Comparison of ENCODE assay signal across 8 cellular contexts in genomic region chr2:182649316-182649715, GRCh38.
DNase-seq lines count a peak whose midpoint lies in the region; ATAC-seq, FAIRE-seq and TF ChIP-seq lines count a peak whose summit lies in the region.

No MANE protein-coding gene starts in this region.

- no peaks in the 10 kb centered on the region for H3K27me3 ChIP-seq in small intestine (ENCODE audit: control insufficient read depth in 2 of 2, insufficient read depth in 2 of 2, low read length in 2 of 2)

- peak; percentile 72 for TF ChIP-seq CTCF in OCI-LY7 (conservative IDR thresholded peaks at IDR 0.05; ENCODE audit: low read length)

- FAIRE-seq in small intestine (lab: Jason Lieb, UNC): no peak

- no peaks in the 10 kb centered on the region for H3K4me1 ChIP-seq in OCI-LY7 (ENCODE audit: insufficient read depth, low read length, poor library complexity, severe bottlenecking)
- no peaks in the 10 kb centered on the region for H3K4me1 ChIP-seq in small intestine (ENCODE audit: control insufficient read depth in 2 of 2, insufficient read depth in 1 of 2, low read depth in 1 of 2, low read length in 1 of 2)

- H3K9me3 ChIP-seq in OCI-LY7 (ENCODE audit: low read length) (no peaks in the 10 kb centered on the region), small intestine (ENCODE audit: control insufficient read depth, low read depth) (no peaks in the 10 kb centered on the region)

- POLR2A ChIA-PET in OCI-LY7 (lab: Charles Lee): interaction anchor here (0.5 to 1.0 kb wide), 5 partner anchors 12 to 1815 kb away, joined by 3 to 4 read pairs (median 3); no protein-coding TSS in a partner anchor

- no peak overlapping the region for H3K27ac ChIP-seq in OCI-LY7 (ENCODE audit: low read depth, low read length, poor library complexity, severe bottlenecking)
- H3K27ac ChIP-seq in small intestine (ENCODE audit: low read depth in 1 of 2, low read length in 1 of 2): no peak overlapping the region

- no peak overlapping the region for H3K4me2 ChIP-seq in OCI-LY7 (ENCODE audit: low read length)

- ATAC-seq in GM18873 (IDR thresholded peaks at IDR 0.05; ENCODE audit: low FRiP score, unreplicated experiment): no peak

- H3K4me3 ChIP-seq in OCI-LY7 (ENCODE audit: low read depth, low read length, poor library complexity, severe bottlenecking) (no peak overlapping the region), small intestine (ENCODE audit: low read depth in 1 of 2, low read length in 2 of 2) (no peak overlapping the region)

- no TSS peak for BruUV-seq in OCI-LY7 (replicated peaks; lab: Mats Ljungman, UMichigan)

- H3K36me3 ChIP-seq in OCI-LY7 (ENCODE audit: insufficient read depth, low read length): no peaks in the 10 kb centered on the region
- no peaks in the 10 kb centered on the region for H3K36me3 ChIP-seq in small intestine (ENCODE audit: control insufficient read depth in 2 of 2, insufficient read depth in 2 of 2, low read length in 2 of 2)

- H2AFZ ChIP-seq in OCI-LY7 (ENCODE audit: low read length): no peak overlapping the region

- CTCF ChIA-PET in OCI-LY7 (lab: Charles Lee; ENCODE audit: unreplicated experiment): interaction anchor here (0.8 to 1.1 kb wide), 2 partner anchors 95 to 408 kb away, joined by 3 to 6 read pairs; no protein-coding TSS in a partner anchor

- H3K79me2 ChIP-seq in OCI-LY7 (ENCODE audit: insufficient read depth, low read depth, low read length): no peaks in the 10 kb centered on the region

- DNase-seq in NCI-H1105 treated with DMSO at 0.1 percent for 48 hours (lab: John Stamatoyannopoulos, UW): peak; percentile 36
- DNase-seq in NCI-H1105 (lab: John Stamatoyannopoulos, UW): no peak
- peak; percentile 36 for DNase-seq in HT-29 (ENCODE audit: low spot score)
- DNase-seq in OCI-LY7 (ENCODE audit: low spot score): peak; percentile 26
- DNase-seq in fibroblast of the conjunctiva (ENCODE audit: low read depth): peak; percentile 17
- peak; percentile 10 for DNase-seq in small intestine
- no peak for DNase-seq in activated CD4-positive, alpha-beta T cell treated with anti-CD3 and anti-CD28 coated beads, Interleukin-2, amount 50 U/mL, for 48 hours

- no peaks in the 10 kb centered on the region for H4K20me1 ChIP-seq in OCI-LY7 (ENCODE audit: insufficient read depth, low read length)

- intact Hi-C loops in OCI-LY7 (cut with micrococcal nuclease; ENCODE audit: unreplicated experiment): loop anchor here (1.0 to 2.0 kb wide), 2 partner anchors 408 to 463 kb away; no protein-coding TSS in a partner anchor

- 47 to 60% (median 49%) methylated on average over 6 of the region's 6 CpGs for WGBS in small intestine, 3 donors

- no peaks in the 10 kb centered on the region for H3K9me2 ChIP-seq in OCI-LY7 (ENCODE audit: insufficient read depth, low read length)

Comparison
In these comparisons a context has a peak if more than half of its experiments do, and no peak if none do; other contexts are left out.
1. DNase-seq: peak in NCI-H1105 treated with DMSO at 0.1 percent for 48 hours (single experiment), HT-29 (single experiment), OCI-LY7 (single experiment), fibroblast of the conjunctiva (single experiment) and small intestine (single experiment); none in NCI-H1105 (single experiment) and activated CD4-positive, alpha-beta T cell treated with anti-CD3 and anti-CD28 coated beads, Interleukin-2, amount 50 U/mL, for 48 hours (0 of 2).